1 cellular context compared by ENCODE assay signal in the genomic region with DNA sequence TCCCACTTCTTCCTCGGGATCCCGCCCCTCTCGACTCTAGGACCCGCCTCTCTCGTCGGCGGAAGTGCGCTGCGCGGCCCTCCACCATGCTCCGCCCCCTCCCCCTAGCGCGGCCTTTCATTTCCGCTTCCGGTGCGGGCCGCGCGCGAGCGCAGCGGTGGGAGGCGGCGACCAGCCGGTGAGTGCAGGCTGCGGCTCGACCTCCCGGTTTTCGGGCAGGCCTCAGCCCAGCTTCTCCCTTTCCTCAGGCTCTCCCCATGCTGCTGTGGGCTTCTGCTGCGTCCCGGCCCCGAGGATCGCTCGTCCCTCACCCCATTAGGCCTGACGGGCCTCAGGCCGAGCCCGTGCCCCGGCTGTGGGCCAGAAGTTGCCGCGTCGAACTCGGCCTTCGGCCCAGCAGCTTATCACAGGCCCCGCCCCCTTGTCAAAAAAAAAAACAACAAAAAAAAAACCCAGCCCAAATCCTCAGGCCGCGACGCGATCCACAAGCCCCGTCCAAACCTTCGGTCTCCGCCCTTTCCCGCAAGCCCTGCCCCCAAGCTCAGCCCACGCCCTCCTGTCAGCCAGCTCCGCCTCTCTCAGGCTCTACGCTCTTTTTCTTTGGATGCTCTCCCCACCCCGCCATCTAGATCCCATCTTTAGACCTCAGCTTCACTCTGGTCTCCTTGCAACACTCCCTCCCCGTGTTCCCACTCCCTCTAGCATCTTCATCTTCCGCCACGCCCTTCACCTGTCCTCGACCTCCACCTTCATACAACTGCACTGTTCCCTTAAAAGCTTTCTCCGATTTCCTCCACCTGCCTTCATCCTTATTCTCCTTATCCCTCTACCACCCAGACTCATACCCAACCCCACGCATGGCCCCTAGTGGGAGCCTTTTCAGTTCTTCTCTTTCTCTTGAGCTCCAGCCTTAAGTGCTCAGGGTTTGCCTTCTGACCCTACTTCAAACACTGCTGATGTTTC.
TF ChIP-seq lines count a peak whose summit lies in the region.

A gene with protein sequence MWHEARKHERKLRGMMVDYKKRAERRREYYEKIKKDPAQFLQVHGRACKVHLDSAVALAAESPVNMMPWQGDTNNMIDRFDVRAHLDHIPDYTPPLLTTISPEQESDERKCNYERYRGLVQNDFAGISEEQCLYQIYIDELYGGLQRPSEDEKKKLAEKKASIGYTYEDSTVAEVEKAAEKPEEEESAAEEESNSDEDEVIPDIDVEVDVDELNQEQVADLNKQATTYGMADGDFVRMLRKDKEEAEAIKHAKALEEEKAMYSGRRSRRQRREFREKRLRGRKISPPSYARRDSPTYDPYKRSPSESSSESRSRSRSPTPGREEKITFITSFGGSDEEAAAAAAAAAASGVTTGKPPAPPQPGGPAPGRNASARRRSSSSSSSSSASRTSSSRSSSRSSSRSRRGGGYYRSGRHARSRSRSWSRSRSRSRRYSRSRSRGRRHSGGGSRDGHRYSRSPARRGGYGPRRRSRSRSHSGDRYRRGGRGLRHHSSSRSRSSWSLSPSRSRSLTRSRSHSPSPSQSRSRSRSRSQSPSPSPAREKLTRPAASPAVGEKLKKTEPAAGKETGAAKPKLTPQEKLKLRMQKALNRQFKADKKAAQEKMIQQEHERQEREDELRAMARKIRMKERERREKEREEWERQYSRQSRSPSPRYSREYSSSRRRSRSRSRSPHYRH (plus strand): TSS at position 115 of the 963 bp plus-strand sequence. CDS start 1,168 bp downstream, outside the sequence.

TF ChIP-seq in HepG2, 621 proteins besides CTCF, POLR2A, EP300 and RAD21 (continued from another document and continues in another):
- TF ChIP-seq, protein P1, sequence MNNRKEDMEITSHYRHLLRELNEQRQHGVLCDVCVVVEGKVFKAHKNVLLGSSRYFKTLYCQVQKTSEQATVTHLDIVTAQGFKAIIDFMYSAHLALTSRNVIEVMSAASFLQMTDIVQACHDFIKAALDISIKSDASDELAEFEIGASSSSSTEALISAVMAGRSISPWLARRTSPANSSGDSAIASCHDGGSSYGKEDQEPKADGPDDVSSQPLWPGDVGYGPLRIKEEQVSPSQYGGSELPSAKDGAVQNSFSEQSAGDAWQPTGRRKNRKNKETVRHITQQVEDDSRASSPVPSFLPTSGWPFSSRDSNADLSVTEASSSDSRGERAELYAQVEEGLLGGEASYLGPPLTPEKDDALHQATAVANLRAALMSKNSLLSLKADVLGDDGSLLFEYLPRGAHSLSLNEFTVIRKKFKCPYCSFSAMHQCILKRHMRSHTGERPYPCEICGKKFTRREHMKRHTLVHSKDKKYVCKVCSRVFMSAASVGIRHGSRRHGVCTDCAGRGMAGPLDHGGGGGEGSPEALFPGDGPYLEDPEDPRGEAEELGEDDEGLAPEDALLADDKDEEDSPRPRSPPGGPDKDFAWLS (CRISPR knock-in tag; IDR thresholded peaks at IDR 0.05; ENCODE audit: borderline replicate concordance): no peak
- TF ChIP-seq HMGA1 (CRISPR knock-in tag; conservative IDR thresholded peaks at IDR 0.05) (no peak), ZSCAN22 (CRISPR knock-in tag; IDR thresholded peaks at IDR 0.05) (no peak), ZNF232 (CRISPR knock-in tag; IDR thresholded peaks at IDR 0.05; ENCODE audit: borderline replicate concordance) (peak; percentile 79; the same call in 1 of the 2 replicates), HMG20A (CRISPR knock-in tag; IDR thresholded peaks at IDR 0.05; ENCODE audit: borderline replicate concordance) (no peak), SNRNP70 (IDR thresholded peaks at IDR 0.05; ENCODE audit: low read depth, low read length) (no peak), MEF2D (CRISPR knock-in tag; IDR thresholded peaks at IDR 0.05) (peak; percentile 50; the same call in 1 of the 2 replicates), ZBTB3 (CRISPR knock-in tag; IDR thresholded peaks at IDR 0.05; ENCODE audit: borderline replicate concordance, low read depth) (no peak), WIZ (CRISPR knock-in tag; IDR thresholded peaks at IDR 0.05) (peak; percentile 80; the same call in 1 of the 2 replicates), ZSCAN20 (CRISPR knock-in tag; IDR thresholded peaks at IDR 0.05; ENCODE audit: borderline replicate concordance) (peak; percentile 63; the same call in 1 of the 2 replicates), ZZZ3 (CRISPR knock-in tag; IDR thresholded peaks at IDR 0.05; ENCODE audit: borderline replicate concordance) (peak; percentile 45; the same call in 1 of the 2 replicates), RFX5 (IDR thresholded peaks at IDR 0.05; ENCODE audit: low read depth, low read length) (no peak), SRSF9 (IDR thresholded peaks at IDR 0.05; ENCODE audit: borderline replicate concordance, insufficient read depth, low read depth, low read length, poor library complexity, severe bottlenecking) (no peak), ZNF256 (CRISPR knock-in tag; conservative IDR thresholded peaks at IDR 0.05) (0 out of 2 replicates have a peak, but pooled peaks have one; percentile 16), ZMAT3 (CRISPR knock-in tag; conservative IDR thresholded peaks at IDR 0.05) (peak; percentile 53; the same call in 1 of the 2 replicates), ARNT2 (CRISPR knock-in tag; IDR thresholded peaks at IDR 0.05; ENCODE audit: low read depth) (peak; percentile 88), KAT8 (CRISPR knock-in tag; IDR thresholded peaks at IDR 0.05) (peak; percentile 94), ZFP41 (CRISPR knock-in tag; IDR thresholded peaks at IDR 0.05; ENCODE audit: borderline replicate concordance) (no peak), ZNF724P (CRISPR knock-in tag; IDR thresholded peaks at IDR 0.05; ENCODE audit: borderline replicate concordance) (0 out of 2 replicates have a peak, but pooled peaks have one; percentile 23), ZNF891 (CRISPR knock-in tag; IDR thresholded peaks at IDR 0.05) (peak; percentile 52; the same call in 1 of the 2 replicates), ASH2L (IDR thresholded peaks at IDR 0.05; ENCODE audit: insufficient read length, low read depth, low read length) (peak; percentile 90), ZNF3 (CRISPR knock-in tag; IDR thresholded peaks at IDR 0.05) (no peak), ZNF180 (CRISPR knock-in tag; IDR thresholded peaks at IDR 0.05; ENCODE audit: borderline replicate concordance, low read depth) (0 out of 2 replicates have a peak, but pooled peaks have one; percentile 47), ZNF124 (CRISPR knock-in tag; IDR thresholded peaks at IDR 0.05) (no peak), SMARCC2 (IDR thresholded peaks at IDR 0.05) (no peak), ZNF225 (CRISPR knock-in tag; IDR thresholded peaks at IDR 0.05) (peak; percentile 85; the same call in 1 of the 2 replicates), YEATS2 (CRISPR knock-in tag; IDR thresholded peaks at IDR 0.05; ENCODE audit: borderline replicate concordance) (peak; percentile 89), JUN (CRISPR knock-in tag; IDR thresholded peaks at IDR 0.05) (no peak), FOXM1 (CRISPR knock-in tag; IDR thresholded peaks at IDR 0.05) (no peak), ZNF10 (CRISPR knock-in tag; IDR thresholded peaks at IDR 0.05; ENCODE audit: borderline replicate concordance, low read depth) (no peak), ZNF101 (CRISPR knock-in tag; IDR thresholded peaks at IDR 0.05; ENCODE audit: borderline replicate concordance, low read depth) (no peak), ATAD3A (CRISPR knock-in tag; IDR thresholded peaks at IDR 0.05) (no peak), ZNF207 (IDR thresholded peaks at IDR 0.05; ENCODE audit: borderline replicate concordance) (no peak)
- TF ChIP-seq, protein P2, sequence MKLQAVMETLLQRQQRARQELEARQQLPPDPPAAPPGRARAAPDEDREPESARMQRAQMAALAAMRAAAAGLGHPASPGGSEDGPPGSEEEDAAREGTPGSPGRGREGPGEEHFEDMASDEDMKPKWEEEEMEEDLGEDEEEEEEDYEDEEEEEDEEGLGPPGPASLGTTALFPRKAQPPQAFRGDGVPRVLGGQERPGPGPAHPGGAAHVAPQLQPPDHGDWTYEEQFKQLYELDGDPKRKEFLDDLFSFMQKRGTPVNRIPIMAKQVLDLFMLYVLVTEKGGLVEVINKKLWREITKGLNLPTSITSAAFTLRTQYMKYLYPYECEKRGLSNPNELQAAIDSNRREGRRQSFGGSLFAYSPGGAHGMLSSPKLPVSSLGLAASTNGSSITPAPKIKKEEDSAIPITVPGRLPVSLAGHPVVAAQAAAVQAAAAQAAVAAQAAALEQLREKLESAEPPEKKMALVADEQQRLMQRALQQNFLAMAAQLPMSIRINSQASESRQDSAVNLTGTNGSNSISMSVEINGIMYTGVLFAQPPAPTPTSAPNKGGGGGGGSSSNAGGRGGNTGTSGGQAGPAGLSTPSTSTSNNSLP (IDR thresholded peaks at IDR 0.05; ENCODE audit: low read depth, low read length): no peak
- TF ChIP-seq, protein P3, sequence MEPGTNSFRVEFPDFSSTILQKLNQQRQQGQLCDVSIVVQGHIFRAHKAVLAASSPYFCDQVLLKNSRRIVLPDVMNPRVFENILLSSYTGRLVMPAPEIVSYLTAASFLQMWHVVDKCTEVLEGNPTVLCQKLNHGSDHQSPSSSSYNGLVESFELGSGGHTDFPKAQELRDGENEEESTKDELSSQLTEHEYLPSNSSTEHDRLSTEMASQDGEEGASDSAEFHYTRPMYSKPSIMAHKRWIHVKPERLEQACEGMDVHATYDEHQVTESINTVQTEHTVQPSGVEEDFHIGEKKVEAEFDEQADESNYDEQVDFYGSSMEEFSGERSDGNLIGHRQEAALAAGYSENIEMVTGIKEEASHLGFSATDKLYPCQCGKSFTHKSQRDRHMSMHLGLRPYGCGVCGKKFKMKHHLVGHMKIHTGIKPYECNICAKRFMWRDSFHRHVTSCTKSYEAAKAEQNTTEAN (CRISPR knock-in tag; conservative IDR thresholded peaks at IDR 0.05): 0 out of 2 replicates have a peak, but pooled peaks have one; percentile 28
- TF ChIP-seq, protein P4, sequence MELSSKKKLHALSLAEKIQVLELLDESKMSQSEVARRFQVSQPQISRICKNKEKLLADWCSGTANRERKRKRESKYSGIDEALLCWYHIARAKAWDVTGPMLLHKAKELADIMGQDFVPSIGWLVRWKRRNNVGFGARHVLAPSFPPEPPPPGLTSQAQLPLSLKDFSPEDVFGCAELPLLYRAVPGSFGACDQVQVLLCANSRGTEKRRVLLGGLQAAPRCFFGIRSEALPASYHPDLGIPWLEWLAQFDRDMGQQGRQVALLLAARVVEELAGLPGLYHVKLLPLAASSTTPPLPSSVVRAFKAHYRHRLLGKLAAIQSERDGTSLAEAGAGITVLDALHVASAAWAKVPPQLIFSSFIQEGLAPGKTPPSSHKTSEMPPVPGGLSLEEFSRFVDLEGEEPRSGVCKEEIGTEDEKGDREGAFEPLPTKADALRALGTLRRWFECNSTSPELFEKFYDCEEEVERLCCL (CRISPR knock-in tag; IDR thresholded peaks at IDR 0.05; ENCODE audit: borderline replicate concordance): peak; percentile 56; the same call in 1 of the 2 replicates
- TF ChIP-seq, protein P5, sequence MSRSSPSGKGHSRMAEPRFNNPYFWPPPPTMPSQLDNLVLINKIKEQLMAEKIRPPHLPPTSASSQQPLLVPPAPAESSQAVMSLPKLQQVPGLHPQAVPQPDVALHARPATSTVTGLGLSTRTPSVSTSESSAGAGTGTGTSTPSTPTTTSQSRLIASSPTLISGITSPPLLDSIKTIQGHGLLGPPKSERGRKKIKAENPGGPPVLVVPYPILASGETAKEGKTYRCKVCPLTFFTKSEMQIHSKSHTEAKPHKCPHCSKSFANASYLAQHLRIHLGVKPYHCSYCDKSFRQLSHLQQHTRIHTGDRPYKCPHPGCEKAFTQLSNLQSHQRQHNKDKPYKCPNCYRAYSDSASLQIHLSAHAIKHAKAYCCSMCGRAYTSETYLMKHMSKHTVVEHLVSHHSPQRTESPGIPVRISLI (CRISPR knock-in tag; IDR thresholded peaks at IDR 0.05; ENCODE audit: borderline replicate concordance): peak; percentile 94
- TF ChIP-seq, protein P6, sequence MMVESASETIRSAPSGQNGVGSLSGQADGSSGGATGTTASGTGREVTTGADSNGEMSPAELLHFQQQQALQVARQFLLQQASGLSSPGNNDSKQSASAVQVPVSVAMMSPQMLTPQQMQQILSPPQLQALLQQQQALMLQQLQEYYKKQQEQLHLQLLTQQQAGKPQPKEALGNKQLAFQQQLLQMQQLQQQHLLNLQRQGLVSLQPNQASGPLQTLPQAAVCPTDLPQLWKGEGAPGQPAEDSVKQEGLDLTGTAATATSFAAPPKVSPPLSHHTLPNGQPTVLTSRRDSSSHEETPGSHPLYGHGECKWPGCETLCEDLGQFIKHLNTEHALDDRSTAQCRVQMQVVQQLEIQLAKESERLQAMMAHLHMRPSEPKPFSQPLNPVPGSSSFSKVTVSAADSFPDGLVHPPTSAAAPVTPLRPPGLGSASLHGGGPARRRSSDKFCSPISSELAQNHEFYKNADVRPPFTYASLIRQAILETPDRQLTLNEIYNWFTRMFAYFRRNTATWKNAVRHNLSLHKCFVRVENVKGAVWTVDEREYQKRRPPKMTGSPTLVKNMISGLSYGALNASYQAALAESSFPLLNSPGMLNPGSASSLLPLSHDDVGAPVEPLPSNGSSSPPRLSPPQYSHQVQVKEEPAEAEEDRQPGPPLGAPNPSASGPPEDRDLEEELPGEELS (CRISPR knock-in tag; IDR thresholded peaks at IDR 0.05): no peak; the same call in 1 of the 2 replicates
- TF ChIP-seq, protein P7, sequence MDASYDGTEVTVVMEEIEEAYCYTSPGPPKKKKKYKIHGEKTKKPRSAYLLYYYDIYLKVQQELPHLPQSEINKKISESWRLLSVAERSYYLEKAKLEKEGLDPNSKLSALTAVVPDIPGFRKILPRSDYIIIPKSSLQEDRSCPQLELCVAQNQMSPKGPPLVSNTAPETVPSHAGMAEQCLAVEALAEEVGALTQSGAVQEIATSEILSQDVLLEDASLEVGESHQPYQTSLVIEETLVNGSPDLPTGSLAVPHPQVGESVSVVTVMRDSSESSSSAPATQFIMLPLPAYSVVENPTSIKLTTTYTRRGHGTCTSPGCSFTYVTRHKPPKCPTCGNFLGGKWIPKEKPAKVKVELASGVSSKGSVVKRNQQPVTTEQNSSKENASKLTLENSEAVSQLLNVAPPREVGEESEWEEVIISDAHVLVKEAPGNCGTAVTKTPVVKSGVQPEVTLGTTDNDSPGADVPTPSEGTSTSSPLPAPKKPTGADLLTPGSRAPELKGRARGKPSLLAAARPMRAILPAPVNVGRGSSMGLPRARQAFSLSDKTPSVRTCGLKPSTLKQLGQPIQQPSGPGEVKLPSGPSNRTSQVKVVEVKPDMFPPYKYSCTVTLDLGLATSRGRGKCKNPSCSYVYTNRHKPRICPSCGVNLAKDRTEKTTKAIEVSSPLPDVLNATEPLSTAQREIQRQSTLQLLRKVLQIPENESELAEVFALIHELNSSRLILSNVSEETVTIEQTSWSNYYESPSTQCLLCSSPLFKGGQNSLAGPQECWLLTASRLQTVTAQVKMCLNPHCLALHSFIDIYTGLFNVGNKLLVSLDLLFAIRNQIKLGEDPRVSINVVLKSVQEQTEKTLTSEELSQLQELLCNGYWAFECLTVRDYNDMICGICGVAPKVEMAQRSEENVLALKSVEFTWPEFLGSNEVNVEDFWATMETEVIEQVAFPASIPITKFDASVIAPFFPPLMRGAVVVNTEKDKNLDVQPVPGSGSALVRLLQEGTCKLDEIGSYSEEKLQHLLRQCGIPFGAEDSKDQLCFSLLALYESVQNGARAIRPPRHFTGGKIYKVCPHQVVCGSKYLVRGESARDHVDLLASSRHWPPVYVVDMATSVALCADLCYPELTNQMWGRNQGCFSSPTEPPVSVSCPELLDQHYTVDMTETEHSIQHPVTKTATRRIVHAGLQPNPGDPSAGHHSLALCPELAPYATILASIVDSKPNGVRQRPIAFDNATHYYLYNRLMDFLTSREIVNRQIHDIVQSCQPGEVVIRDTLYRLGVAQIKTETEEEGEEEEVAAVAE (CRISPR knock-in tag; IDR thresholded peaks at IDR 0.05; ENCODE audit: borderline replicate concordance): 0 out of 2 replicates have a peak, but pooled peaks have one; percentile 47
